In the genomic region with DNA sequence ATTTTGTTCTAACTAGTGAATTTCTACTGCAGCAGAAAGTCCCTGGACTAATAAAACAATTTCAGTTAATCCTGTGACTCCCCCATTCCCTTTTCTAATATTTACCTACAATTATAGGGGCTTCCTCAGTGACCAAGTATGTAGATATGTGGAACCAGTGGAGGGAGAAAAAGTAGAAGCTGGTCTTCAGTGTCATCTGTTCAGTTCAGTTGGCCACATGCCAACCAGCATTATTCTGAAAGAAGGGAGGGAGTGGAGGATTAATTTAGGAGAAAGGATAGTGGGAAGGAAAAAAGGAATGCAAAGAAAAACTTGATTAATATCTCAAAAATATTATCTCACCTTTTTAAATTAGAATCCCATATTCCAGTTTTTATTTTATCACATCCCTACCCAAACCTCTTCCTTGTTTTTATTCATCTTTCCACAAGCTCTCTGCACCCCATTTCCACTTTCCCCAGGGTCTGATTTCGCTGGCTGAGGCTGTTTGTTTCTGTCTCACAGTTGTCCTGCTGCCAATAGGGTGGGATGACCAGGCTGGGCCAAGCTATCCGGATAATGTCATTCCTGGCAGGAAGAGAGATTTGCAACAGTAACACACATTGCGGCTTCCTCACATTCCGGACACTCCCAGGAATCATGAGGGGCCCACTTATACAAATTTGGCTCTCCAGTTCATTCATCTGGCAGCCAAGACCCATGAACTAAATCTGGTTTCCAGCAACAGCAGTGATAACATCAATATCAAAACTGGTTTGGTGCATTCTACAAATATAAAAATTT, we compare ENCODE assay signal across 13 cellular contexts. TPM values are rescaled to one million over a fixed set of nuclear protein-coding genes. Genes with fewer than 3 reads are reported as not detected.
DNase-seq lines count a peak whose midpoint lies in the region; ATAC-seq and TF ChIP-seq lines count a peak whose summit lies in the region.
"Had no signal": no experiment of that assay in that cellular context is flagged by ENCODE, and none has a peak within 500 bp of the region (broad histone marks: within the 10 kb centered on the region; RNA-seq: fewer than 3 reads in every experiment).

No MANE protein-coding gene starts in this region.

- DNase-seq in EH (ENCODE audit: low read depth) (peak; percentile 82), OCI-M1 (lab: John Stamatoyannopoulos, UW) (peak; percentile 31), fibroblast of peridontal ligament (ENCODE audit: extremely low read depth) (peak; percentile 94), omental fat pad (ENCODE audit: low spot score) (no peak), GOT3 (lab: John Stamatoyannopoulos, UW) (no peak)
- DNase-seq: activated CD8-positive, alpha-beta memory T cell treated with anti-CD3 and anti-CD28 coated beads, Interleukin-2, amount 10 ng/mL, durations not matched to agents 7 days and 5 days; head of caudate nucleus; NCI-H1930; T-helper 1 cell had no signal

- peak; percentile 71 for ATAC-seq in omental fat pad (ENCODE audit: low FRiP score)
- ATAC-seq in GM18519 (IDR thresholded peaks at IDR 0.05; ENCODE audit: low FRiP score, unreplicated experiment) = no peak
- no peak for ATAC-seq in GM19467 (IDR thresholded peaks at IDR 0.05; ENCODE audit: unreplicated experiment)
- no peak for ATAC-seq in GM19397 (IDR thresholded peaks at IDR 0.05; ENCODE audit: unreplicated experiment)
- ATAC-seq: activated CD8-positive, alpha-beta memory T cell treated with anti-CD3 and anti-CD28 coated beads, Interleukin-2, amount 10 ng/mL, durations not matched to agents 7 days and 5 days; natural killer cell treated with Interleukin-12 subunit alpha and Interleukin-12 subunit beta and Interleukin-15 and Interleukin-18, amount 100 ng/mL, for 72 hours had no signal

- TF ChIP-seq CTCF in omental fat pad (IDR thresholded peaks at IDR 0.05) = no peak

RNA-seq across cellular contexts. Expression of gene ANTXR2, which starts 24.6 kb away (rescaled TPM):
- 100 to 1,000 TPM in 3 of 4 donors, 10 to 100 TPM in 1; 86.7 to 208 (median 139) TPM for total RNA-seq in omental fat pad

Comparison
In these comparisons a context has a peak if more than half of its experiments do, and no peak if none do; other contexts are left out.
1. DNase-seq: peak in EH (single experiment), OCI-M1 (single experiment) and fibroblast of peridontal ligament (single experiment); none in omental fat pad (single experiment) and GOT3 (single experiment).